Comparison of ENCODE assay signal across 19 cellular contexts in genomic region chrX:131837325-131837724, GRCh38.
"Had no signal": no experiment of that assay in that cellular context is flagged by ENCODE, and none has a peak within 500 bp of the region (broad histone marks: within the 10 kb centered on the region; RNA-seq: fewer than 3 reads in every experiment).

No MANE protein-coding gene starts in this region.

- H3K27me3 Mint-ChIP-seq: activated naive CD8-positive, alpha-beta T cell; brain; memory B cell; progenitor cell of endocrine pancreas had no signal

- H3K27ac ChIP-seq: tibial nerve had no signal

- H3K9me3 ChIP-seq: tibial nerve had no signal

- FAIRE-seq: endometrium, urothelium cell line had no signal

- ATAC-seq: activated CD4-positive, CD25-positive, alpha-beta regulatory T cell treated with anti-CD3 and anti-CD28 coated beads, Interleukin-2, amount 50 U/mL, for 24 hours; esophagus mucosa; left ventricle myocardium superior; T-cell had no signal

- H3K36me3 Mint-ChIP-seq: activated naive CD8-positive, alpha-beta T cell; brain; memory B cell; T-cell had no signal

- H3K4me3 ChIP-seq: tibial nerve had no signal

- DNase-seq: activated CD4-positive, alpha-beta T cell treated with anti-CD3 and anti-CD28 coated beads, Interleukin-2, amount 50 U/mL, for 1 hour; central memory CD4-positive, alpha-beta T cell; cortex of kidney; left ventricle myocardium superior; stimulated activated CD4-positive, alpha-beta T cell treated with anti-CD3 and anti-CD28 coated beads, Interleukin-12 subunit alpha, Interleukin-12 subunit beta, amount 100 ng/mL, for 4 hours; stimulated activated CD4-positive, alpha-beta T cell treated with anti-CD3 and anti-CD28 coated beads, Interleukin-1b, Interleukin-23, amount 100 ng/mL, for 48 hours; stimulated activated CD8-positive, alpha-beta memory T cell treated with anti-CD3 and anti-CD28 coated beads, Interleukin-4, amount 100 ng/mL, for 48 hours; stimulated activated naive CD4-positive, alpha-beta T cell treated with Interleukin-2 at 50 U/mL for 16 hours; T-cell had no signal

- H3K9me3 Mint-ChIP-seq: memory B cell, neural crest cell, T-cell had no signal

- H3K36me3 ChIP-seq: tibial nerve had no signal

- H3K4me1 Mint-ChIP-seq: memory B cell had no signal

- H3K4me3 Mint-ChIP-seq: activated naive CD8-positive, alpha-beta T cell; brain; memory B cell; neural crest cell; T-cell had no signal

- H3K27ac Mint-ChIP-seq: activated naive CD8-positive, alpha-beta T cell; brain; memory B cell; progenitor cell of endocrine pancreas; T-cell had no signal

- H3K4me1 ChIP-seq: tibial nerve had no signal
